2 cellular contexts compared by ENCODE assay signal in the genomic region with DNA sequence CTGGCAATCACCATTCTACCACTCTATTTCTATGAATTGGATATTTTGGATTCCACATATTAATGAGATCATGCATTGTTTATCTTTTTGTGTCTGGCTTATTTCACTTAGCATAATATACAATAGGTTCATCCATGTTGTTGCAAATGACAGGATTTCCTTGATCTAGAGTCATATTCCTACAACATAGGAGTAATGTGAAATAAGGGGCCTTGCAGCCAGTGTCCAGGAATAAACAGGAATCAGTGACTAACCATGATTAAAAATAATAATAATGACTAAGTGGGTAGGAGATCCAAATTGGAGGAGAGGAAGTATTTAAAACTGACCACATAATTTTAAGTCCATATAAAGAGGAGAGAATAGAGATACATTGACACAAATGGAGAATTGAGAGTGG.
TF ChIP-seq lines count a peak whose summit lies in the region.

No MANE protein-coding gene starts in this region.

TF ChIP-seq in K562, 482 proteins besides CTCF, POLR2A, EP300 and RAD21:
- TF ChIP-seq BRD4 (IDR thresholded peaks at IDR 0.05) (no peak), ZBTB1 (CRISPR knock-in tag; IDR thresholded peaks at IDR 0.05; ENCODE audit: borderline replicate concordance, low read depth) (no peak)
- TF ChIP-seq, protein P1, sequence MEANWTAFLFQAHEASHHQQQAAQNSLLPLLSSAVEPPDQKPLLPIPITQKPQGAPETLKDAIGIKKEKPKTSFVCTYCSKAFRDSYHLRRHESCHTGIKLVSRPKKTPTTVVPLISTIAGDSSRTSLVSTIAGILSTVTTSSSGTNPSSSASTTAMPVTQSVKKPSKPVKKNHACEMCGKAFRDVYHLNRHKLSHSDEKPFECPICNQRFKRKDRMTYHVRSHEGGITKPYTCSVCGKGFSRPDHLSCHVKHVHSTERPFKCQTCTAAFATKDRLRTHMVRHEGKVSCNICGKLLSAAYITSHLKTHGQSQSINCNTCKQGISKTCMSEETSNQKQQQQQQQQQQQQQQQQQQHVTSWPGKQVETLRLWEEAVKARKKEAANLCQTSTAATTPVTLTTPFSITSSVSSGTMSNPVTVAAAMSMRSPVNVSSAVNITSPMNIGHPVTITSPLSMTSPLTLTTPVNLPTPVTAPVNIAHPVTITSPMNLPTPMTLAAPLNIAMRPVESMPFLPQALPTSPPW (CRISPR knock-in tag; IDR thresholded peaks at IDR 0.05) = no peak
- TF ChIP-seq, protein P2, sequence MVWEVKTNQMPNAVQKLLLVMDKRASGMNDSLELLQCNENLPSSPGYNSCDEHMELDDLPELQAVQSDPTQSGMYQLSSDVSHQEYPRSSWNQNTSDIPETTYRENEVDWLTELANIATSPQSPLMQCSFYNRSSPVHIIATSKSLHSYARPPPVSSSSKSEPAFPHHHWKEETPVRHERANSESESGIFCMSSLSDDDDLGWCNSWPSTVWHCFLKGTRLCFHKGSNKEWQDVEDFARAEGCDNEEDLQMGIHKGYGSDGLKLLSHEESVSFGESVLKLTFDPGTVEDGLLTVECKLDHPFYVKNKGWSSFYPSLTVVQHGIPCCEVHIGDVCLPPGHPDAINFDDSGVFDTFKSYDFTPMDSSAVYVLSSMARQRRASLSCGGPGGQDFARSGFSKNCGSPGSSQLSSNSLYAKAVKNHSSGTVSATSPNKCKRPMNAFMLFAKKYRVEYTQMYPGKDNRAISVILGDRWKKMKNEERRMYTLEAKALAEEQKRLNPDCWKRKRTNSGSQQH (CRISPR knock-in tag; IDR thresholded peaks at IDR 0.05) = no peak
TF ChIP-seq in K562: peak in this region for 0.

TF ChIP-seq in HepG2, 621 proteins besides CTCF, POLR2A, EP300 and RAD21:
- TF ChIP-seq, protein P3, sequence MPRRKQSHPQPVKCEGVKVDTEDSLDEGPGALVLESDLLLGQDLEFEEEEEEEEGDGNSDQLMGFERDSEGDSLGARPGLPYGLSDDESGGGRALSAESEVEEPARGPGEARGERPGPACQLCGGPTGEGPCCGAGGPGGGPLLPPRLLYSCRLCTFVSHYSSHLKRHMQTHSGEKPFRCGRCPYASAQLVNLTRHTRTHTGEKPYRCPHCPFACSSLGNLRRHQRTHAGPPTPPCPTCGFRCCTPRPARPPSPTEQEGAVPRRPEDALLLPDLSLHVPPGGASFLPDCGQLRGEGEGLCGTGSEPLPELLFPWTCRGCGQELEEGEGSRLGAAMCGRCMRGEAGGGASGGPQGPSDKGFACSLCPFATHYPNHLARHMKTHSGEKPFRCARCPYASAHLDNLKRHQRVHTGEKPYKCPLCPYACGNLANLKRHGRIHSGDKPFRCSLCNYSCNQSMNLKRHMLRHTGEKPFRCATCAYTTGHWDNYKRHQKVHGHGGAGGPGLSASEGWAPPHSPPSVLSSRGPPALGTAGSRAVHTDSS (CRISPR knock-in tag; conservative IDR thresholded peaks at IDR 0.05) = no peak
- TF ChIP-seq ZNF33A (CRISPR knock-in tag; IDR thresholded peaks at IDR 0.05; ENCODE audit: borderline replicate concordance) (no peak), IKZF5 (CRISPR knock-in tag; IDR thresholded peaks at IDR 0.05) (no peak), ZNF160 (CRISPR knock-in tag; IDR thresholded peaks at IDR 0.05) (no peak), SRY (CRISPR knock-in tag; IDR thresholded peaks at IDR 0.05) (no peak), ZNF644 (CRISPR knock-in tag; IDR thresholded peaks at IDR 0.05; ENCODE audit: low read depth) (no peak), ELF4 (CRISPR knock-in tag; IDR thresholded peaks at IDR 0.05; ENCODE audit: borderline replicate concordance) (no peak), MED13 (CRISPR knock-in tag; IDR thresholded peaks at IDR 0.05) (no peak), REL (CRISPR knock-in tag; conservative IDR thresholded peaks at IDR 0.05) (no peak), CHCHD3 (CRISPR knock-in tag; IDR thresholded peaks at IDR 0.05) (no peak), ZNF710 (CRISPR knock-in tag; IDR thresholded peaks at IDR 0.05; ENCODE audit: borderline replicate concordance) (no peak), ZNF737 (CRISPR knock-in tag; IDR thresholded peaks at IDR 0.05; ENCODE audit: borderline replicate concordance) (no peak), MEIS2 (CRISPR knock-in tag; IDR thresholded peaks at IDR 0.05) (no peak)
- TF ChIP-seq, protein P4, sequence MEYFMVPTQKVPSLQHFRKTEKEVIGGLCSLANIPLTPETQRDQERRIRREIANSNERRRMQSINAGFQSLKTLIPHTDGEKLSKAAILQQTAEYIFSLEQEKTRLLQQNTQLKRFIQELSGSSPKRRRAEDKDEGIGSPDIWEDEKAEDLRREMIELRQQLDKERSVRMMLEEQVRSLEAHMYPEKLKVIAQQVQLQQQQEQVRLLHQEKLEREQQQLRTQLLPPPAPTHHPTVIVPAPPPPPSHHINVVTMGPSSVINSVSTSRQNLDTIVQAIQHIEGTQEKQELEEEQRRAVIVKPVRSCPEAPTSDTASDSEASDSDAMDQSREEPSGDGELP (IDR thresholded peaks at IDR 0.05; ENCODE audit: borderline replicate concordance, low read depth) = no peak
- TF ChIP-seq, protein P5, sequence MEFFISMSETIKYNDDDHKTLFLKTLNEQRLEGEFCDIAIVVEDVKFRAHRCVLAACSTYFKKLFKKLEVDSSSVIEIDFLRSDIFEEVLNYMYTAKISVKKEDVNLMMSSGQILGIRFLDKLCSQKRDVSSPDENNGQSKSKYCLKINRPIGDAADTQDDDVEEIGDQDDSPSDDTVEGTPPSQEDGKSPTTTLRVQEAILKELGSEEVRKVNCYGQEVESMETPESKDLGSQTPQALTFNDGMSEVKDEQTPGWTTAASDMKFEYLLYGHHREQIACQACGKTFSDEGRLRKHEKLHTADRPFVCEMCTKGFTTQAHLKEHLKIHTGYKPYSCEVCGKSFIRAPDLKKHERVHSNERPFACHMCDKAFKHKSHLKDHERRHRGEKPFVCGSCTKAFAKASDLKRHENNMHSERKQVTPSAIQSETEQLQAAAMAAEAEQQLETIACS (CRISPR knock-in tag; IDR thresholded peaks at IDR 0.05) = no peak
- TF ChIP-seq, protein P6, sequence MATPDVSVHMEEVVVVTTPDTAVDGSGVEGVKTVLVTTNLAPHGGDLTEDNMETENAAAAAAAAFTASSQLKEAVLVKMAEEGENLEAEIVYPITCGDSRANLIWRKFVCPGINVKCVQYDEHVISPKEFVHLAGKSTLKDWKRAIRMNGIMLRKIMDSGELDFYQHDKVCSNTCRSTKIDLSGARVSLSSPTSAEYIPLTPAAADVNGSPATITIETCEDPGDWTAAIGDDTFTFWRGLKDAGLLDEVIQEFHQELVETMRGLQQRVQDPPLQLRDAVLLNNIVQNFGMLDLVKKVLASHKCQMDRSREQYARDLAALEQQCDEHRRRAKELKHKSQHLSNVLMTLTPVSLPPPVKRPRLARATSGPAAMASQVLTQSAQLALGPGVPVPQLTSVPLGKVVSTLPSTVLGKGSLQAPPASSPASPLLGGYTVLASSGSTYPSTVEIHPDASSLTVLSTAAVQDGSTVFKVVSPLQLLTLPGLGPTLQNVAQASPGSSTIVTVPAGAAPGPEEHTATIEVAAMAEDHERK (CRISPR knock-in tag; IDR thresholded peaks at IDR 0.05; ENCODE audit: low read depth) = no peak
